In the genomic region with DNA sequence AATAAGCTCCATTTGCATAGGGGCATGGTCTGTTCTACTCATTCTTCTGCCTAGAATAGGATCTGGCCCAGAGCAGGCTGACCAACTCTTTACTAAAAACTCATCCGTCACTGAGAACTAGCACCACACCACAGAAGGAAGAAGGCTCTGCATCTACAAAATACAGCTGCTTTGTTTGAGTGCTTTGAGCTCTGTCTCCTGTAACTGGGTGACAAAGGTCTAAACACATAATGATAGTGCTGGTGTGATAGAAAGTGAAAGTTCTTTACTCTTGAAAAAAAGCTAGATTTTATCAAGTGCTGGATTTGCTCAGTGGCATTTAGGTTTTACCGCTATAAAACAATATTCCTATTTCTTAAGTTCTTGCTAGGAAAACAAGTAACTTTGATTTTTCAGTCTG, we compare ENCODE assay signal across 19 cellular contexts.
DNase-seq lines count a peak whose midpoint lies in the region; ATAC-seq and TF ChIP-seq lines count a peak whose summit lies in the region.
"Had no signal": no experiment of that assay in that cellular context is flagged by ENCODE, and none has a peak within 500 bp of the region (broad histone marks: within the 10 kb centered on the region; RNA-seq: fewer than 3 reads in every experiment).

No MANE protein-coding gene starts in this region.

- TF ChIP-seq POLR2A in Peyer's patch (IDR thresholded peaks at IDR 0.05) = no peak

- no peak overlapping the region for H2AFZ ChIP-seq in Karpas-422 (ENCODE audit: low read length)

- H3K4me1 ChIP-seq in Karpas-422 (ENCODE audit: low read length) (no peaks in the 10 kb centered on the region), Peyer's patch (no peaks in the 10 kb centered on the region)
- H3K4me1 ChIP-seq: A549, heart right ventricle had no signal

- peaks cover 2% of the 10 kb centered on the region in 2 donors for H3K9me3 Mint-ChIP-seq in activated T-cell treated with anti-CD3 and anti-CD28 coated beads, Interleukin-2, amount 50 U/mL, for 72 hours
- H3K9me3 Mint-ChIP-seq: nephron progenitor cell had no signal

- H3K27ac Mint-ChIP-seq in activated T-cell treated with anti-CD3 and anti-CD28 coated beads, Interleukin-2, amount 50 U/mL, for 72 hours = no peak overlapping the region

- peaks cover 6% of the 10 kb centered on the region for H3K27me3 Mint-ChIP-seq in activated T-cell treated with anti-CD3 and anti-CD28 coated beads, Interleukin-2, amount 50 U/mL, for 72 hours (ENCODE audit: low read depth)

- peaks cover 31% of the 10 kb centered on the region for H3K4me1 Mint-ChIP-seq in activated T-cell treated with anti-CD3 and anti-CD28 coated beads, Interleukin-2, amount 50 U/mL, for 72 hours (ENCODE audit: low read depth)

- peak; percentile 78 to 79 for ATAC-seq in activated T-cell treated with anti-CD3 and anti-CD28 coated beads, Interleukin-2, amount 50 U/mL, for 72 hours (replicated peaks in 1 of 2)
- ATAC-seq in GM21360 (IDR thresholded peaks at IDR 0.05; ENCODE audit: unreplicated experiment) = peak; percentile 63
- peak; percentile 51 for ATAC-seq in HG03175 (IDR thresholded peaks at IDR 0.05; ENCODE audit: unreplicated experiment)
- ATAC-seq in left lobe of liver = peak; percentile 77
- no peak for ATAC-seq in HG03108 (IDR thresholded peaks at IDR 0.05; ENCODE audit: unreplicated experiment)
- ATAC-seq: A549, heart right ventricle had no signal

- no peak overlapping the region for H3K4me3 Mint-ChIP-seq in activated T-cell treated with anti-CD3 and anti-CD28 coated beads, Interleukin-2, amount 50 U/mL, for 72 hours
- H3K4me3 Mint-ChIP-seq: nephron progenitor cell had no signal

- peak in 1 of 2 donors; percentile 6 for DNase-seq in activated T-cell treated with anti-CD3 and anti-CD28 coated beads, Interleukin-2, amount 50 U/mL, for 72 hours
- DNase-seq in activated T-cell treated with anti-CD3 and anti-CD28 coated beads for 4 hours = no peak
- no peak for DNase-seq in left lobe of liver (ENCODE audit: low spot score)
- DNase-seq in Karpas-422 = no peak
- no peak for DNase-seq in Peyer's patch
- DNase-seq: caudate nucleus; effector CD4-positive, alpha-beta T cell; heart right ventricle; islet precursor cell; mesendoderm; NCI-H2081; NCI-H524 treated with DMSO at 0.1 percent for 48 hours; nephron progenitor cell; SJCRH30 had no signal

- no peaks in the 10 kb centered on the region for H3K36me3 ChIP-seq in Karpas-422 (ENCODE audit: insufficient read depth, low read length)
- no peaks in the 10 kb centered on the region for H3K36me3 ChIP-seq in Peyer's patch
- H3K36me3 ChIP-seq: heart right ventricle, SJCRH30 had no signal

- no peaks in the 10 kb centered on the region for H3K79me2 ChIP-seq in Karpas-422 (ENCODE audit: low read length)

- H3K9me3 ChIP-seq in Karpas-422 (ENCODE audit: low read length) (peaks cover 35% of the 10 kb centered on the region), Peyer's patch (no peaks in the 10 kb centered on the region)
- H3K9me3 ChIP-seq: A549, heart right ventricle, SJCRH30 had no signal

- no peak for TF ChIP-seq CTCF in Peyer's patch (IDR thresholded peaks at IDR 0.05)

- no peak overlapping the region for H3K9ac ChIP-seq in Karpas-422 (ENCODE audit: low read length)

- H3K9me2 ChIP-seq in Karpas-422 (replicated peaks; ENCODE audit: insufficient read depth, low read length) = no peaks in the 10 kb centered on the region

- H3K36me3 Mint-ChIP-seq in activated T-cell treated with anti-CD3 and anti-CD28 coated beads, Interleukin-2, amount 50 U/mL, for 72 hours (ENCODE audit: insufficient read depth in 2 of 2) = peaks cover 2% of the 10 kb centered on the region in 2 donors

- no peaks in the 10 kb centered on the region for H4K20me1 ChIP-seq in Karpas-422 (ENCODE audit: insufficient read depth, low read depth, low read length)

- no peaks in the 10 kb centered on the region for H3K27me3 ChIP-seq in Karpas-422 (ENCODE audit: low read length)
- H3K27me3 ChIP-seq in Peyer's patch = no peaks in the 10 kb centered on the region
- H3K27me3 ChIP-seq: heart right ventricle, SJCRH30 had no signal

- H3K4me3 ChIP-seq in Karpas-422 (ENCODE audit: low read length) = no peak overlapping the region
- H3K4me3 ChIP-seq in Peyer's patch = no peak overlapping the region
- H3K4me3 ChIP-seq: A549, heart right ventricle, SJCRH30 had no signal

- H3K4me2 ChIP-seq in Karpas-422 (ENCODE audit: low read depth, low read length, poor library complexity, severe bottlenecking) = no peak overlapping the region
- H3K4me2 ChIP-seq: A549 had no signal

- H3K27ac ChIP-seq in Karpas-422 (ENCODE audit: low read length) = no peak overlapping the region
- no peak overlapping the region for H3K27ac ChIP-seq in Peyer's patch
- H3K27ac ChIP-seq: A549, C4-2B, heart right ventricle, SJCRH30 had no signal
